ENCODE assay signal across 18 cellular contexts in genomic region chr12:109525279-109525585, GRCh38. TPM values are rescaled to one million over a fixed set of nuclear protein-coding genes. Genes with fewer than 3 reads are reported as not detected.
DNase-seq lines count a peak whose midpoint lies in the region; ATAC-seq and TF ChIP-seq lines count a peak whose summit lies in the region.
"Had no signal": no experiment of that assay in that cellular context is flagged by ENCODE, and none has a peak within 500 bp of the region (broad histone marks: within the 10 kb centered on the region; RNA-seq: fewer than 3 reads in every experiment).

No MANE protein-coding gene starts in this region.

- peaks cover 45% of the 10 kb centered on the region for H3K36me3 Mint-ChIP-seq in neural progenitor cell

- H3K79me2 ChIP-seq in neural progenitor cell (ENCODE audit: low read depth) = no peaks in the 10 kb centered on the region

- H3K36me3 ChIP-seq in cardiac muscle cell (peaks cover 8% of the 10 kb centered on the region), neural progenitor cell (no peaks in the 10 kb centered on the region)

- ATAC-seq in left cardiac atrium = no peak
- no peak for ATAC-seq in HG03025 (IDR thresholded peaks at IDR 0.05; ENCODE audit: low FRiP score, unreplicated experiment)
- ATAC-seq: GM23338 had no signal

- H3K9me3 Mint-ChIP-seq in neural progenitor cell = no peaks in the 10 kb centered on the region
- H3K9me3 Mint-ChIP-seq: CD8-positive, alpha-beta memory T cell; GM23338; IgD-negative memory B cell had no signal

- H3K4me1 ChIP-seq in cardiac muscle cell (ENCODE audit: low read depth) = peaks cover 64% of the 10 kb centered on the region
- peaks cover 58% of the 10 kb centered on the region for H3K4me1 ChIP-seq in neural progenitor cell
- H3K4me1 ChIP-seq: BLaER1, Caco-2 had no signal

- DNase-seq in cardiac muscle cell (ENCODE audit: low read depth in 1 of 2, low spot score in 1 of 2) (no peak), left cardiac atrium (no peak), islet precursor cell (peak; percentile 79), neural progenitor cell (ENCODE audit: low spot score) (no peak), NAMALWA (ENCODE audit: low spot score) (no peak), NCI-H526 treated with DMSO at 0.1 percent for 48 hours (lab: John Stamatoyannopoulos, UW) (no peak)
- DNase-seq: AML-193; Caco-2; CD8-positive, alpha-beta memory T cell; DND-41; GF-D8; H7 had no signal

- H3K4me1 Mint-ChIP-seq in neural progenitor cell = peaks cover 66% of the 10 kb centered on the region
- H3K4me1 Mint-ChIP-seq: CD8-positive, alpha-beta memory T cell; IgD-negative memory B cell had no signal

- peaks cover 35% of the 10 kb centered on the region for H3F3A ChIP-seq in neural progenitor cell (ENCODE audit: low read depth)

- H3K4me3 Mint-ChIP-seq in neural progenitor cell = peak overlapping the region; percentile 10
- H3K4me3 Mint-ChIP-seq: CD8-positive, alpha-beta memory T cell; GM23338; IgD-negative memory B cell had no signal

- H3K27ac Mint-ChIP-seq in neural progenitor cell = peak overlapping the region; percentile 66
- H3K27ac Mint-ChIP-seq: CD8-positive, alpha-beta memory T cell; GM23338 had no signal

- no peak overlapping the region for H3K9ac ChIP-seq in neural progenitor cell
- H3K9ac ChIP-seq: BLaER1, KMS-11 had no signal

- peaks cover 23% of the 10 kb centered on the region for H4K20me1 ChIP-seq in neural progenitor cell (ENCODE audit: low read depth)
- H4K20me1 ChIP-seq: BLaER1 had no signal

- intact Hi-C loops in left cardiac atrium (cut with DNase I) = loop anchor here in 1 of 2 donors (10.0 kb wide), 1 partner anchor 190 kb away; the partner anchor contains the start of gene FAM222A

- no peak overlapping the region for H2AFZ ChIP-seq in neural progenitor cell (replicated peaks)
- H2AFZ ChIP-seq: GM23338 had no signal

- H3K27ac ChIP-seq in cardiac muscle cell (peak overlapping the region; percentile 65), neural progenitor cell (peak overlapping the region; percentile 88)
- H3K27ac ChIP-seq: 22Rv1, BLaER1, KMS-11 had no signal

- H3K4me3 ChIP-seq in cardiac muscle cell (no peak overlapping the region), neural progenitor cell (peak overlapping the region; percentile 31)
- H3K4me3 ChIP-seq: BLaER1, GM23338 had no signal

- H3K4me2 ChIP-seq in neural progenitor cell = peak overlapping the region; percentile 87
- H3K4me2 ChIP-seq: BLaER1, GM23338, KMS-11 had no signal

- H3K27me3 Mint-ChIP-seq in neural progenitor cell (ENCODE audit: insufficient read depth, low read depth) = peaks cover 16% of the 10 kb centered on the region
- H3K27me3 Mint-ChIP-seq: IgD-negative memory B cell had no signal

- no peaks in the 10 kb centered on the region for H3K27me3 ChIP-seq in cardiac muscle cell
- H3K27me3 ChIP-seq in neural progenitor cell = no peaks in the 10 kb centered on the region
- H3K27me3 ChIP-seq: BLaER1 had no signal

- no peaks in the 10 kb centered on the region for H3K9me3 ChIP-seq in cardiac muscle cell (ENCODE audit: low read depth)
- no peaks in the 10 kb centered on the region for H3K9me3 ChIP-seq in neural progenitor cell (ENCODE audit: low read depth)
- H3K9me3 ChIP-seq: BLaER1, Caco-2 had no signal

- no peak for TF ChIP-seq CTCF in cardiac muscle cell (IDR thresholded peaks at IDR 0.05; ENCODE audit: low read depth, low read length)
- TF ChIP-seq CTCF in neural progenitor cell (IDR thresholded peaks at IDR 0.05) = no peak

RNA-seq across cellular contexts. Expression of gene UBE3B, which starts 47.8 kb away (rescaled TPM):
- 44.3 and 73.5 TPM in 2 replicates for total RNA-seq in cardiac muscle cell
- polyA plus RNA-seq in cardiac muscle cell = 35.5 and 36.7 TPM in 2 replicates
- total RNA-seq in left cardiac atrium = 10 to 100 TPM; 40.4 to 54.8 TPM
- total RNA-seq in neural progenitor cell (ENCODE audit: low replicate concordance) = 28.4 and 33.7 TPM in 2 replicates

RNA-seq across cellular contexts. Expression of gene MMAB, which starts 48.1 kb away (rescaled TPM):
- total RNA-seq in cardiac muscle cell (89.4 and 133 TPM in 2 replicates), left cardiac atrium (10 to 100 TPM; 47.0 to 53.4 TPM), neural progenitor cell (ENCODE audit: low replicate concordance) (24.7 and 34.5 TPM in 2 replicates)
- 130 and 174 TPM in 2 replicates for polyA plus RNA-seq in cardiac muscle cell

RNA-seq across cellular contexts. Expression of gene KCTD10, which starts 48.1 kb away (rescaled TPM):
- total RNA-seq in cardiac muscle cell = 64.4 and 102 TPM in 2 replicates
- 64.5 and 95.7 TPM in 2 replicates for polyA plus RNA-seq in cardiac muscle cell
- 10 to 100 TPM; 36.2 to 96.5 TPM for total RNA-seq in left cardiac atrium
- 40.9 and 57.5 TPM in 2 replicates for total RNA-seq in neural progenitor cell (ENCODE audit: low replicate concordance)

RNA-seq across cellular contexts. Expression of gene MVK, which starts 48.4 kb away (rescaled TPM):
- 56.1 and 83.3 TPM in 2 replicates for total RNA-seq in cardiac muscle cell
- 22.6 and 29.0 TPM in 2 replicates for polyA plus RNA-seq in cardiac muscle cell
- 10 to 100 TPM; 11.2 to 12.6 TPM for total RNA-seq in left cardiac atrium
- 8.3 and 20.1 TPM in 2 replicates for total RNA-seq in neural progenitor cell (ENCODE audit: low replicate concordance)
